In the genomic region with DNA sequence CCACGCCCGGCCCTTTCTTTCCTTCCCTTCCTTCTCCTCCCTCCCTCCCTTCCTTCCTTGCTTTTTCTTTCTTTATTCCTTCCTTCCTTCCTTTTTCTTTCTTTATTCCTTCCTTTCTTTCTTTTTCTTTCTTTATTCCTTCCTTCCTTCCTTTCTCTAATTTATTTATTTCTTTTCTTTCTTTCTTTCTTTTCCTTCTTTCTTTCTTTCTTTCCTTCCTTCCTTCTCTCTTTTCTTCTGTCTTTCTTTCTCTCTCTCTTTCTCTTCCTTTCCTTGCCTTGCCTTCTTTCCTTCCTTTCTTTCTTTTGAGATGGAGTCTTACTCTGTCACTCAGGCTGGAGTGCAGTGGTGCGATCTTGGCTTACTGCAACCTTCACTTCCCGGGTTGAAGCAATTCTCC, we compare ENCODE assay signal across 19 cellular contexts. TPM values are rescaled to one million over a fixed set of nuclear protein-coding genes. Genes with fewer than 3 reads are reported as not detected.
A peak's percentile ranks its signal among the peaks of the same experiment; 100 is the strongest.
DNase-seq lines count a peak whose midpoint lies in the region; ATAC-seq and TF ChIP-seq lines count a peak whose summit lies in the region.
"Had no signal": no experiment of that assay in that cellular context is flagged by ENCODE, and none has a peak within 500 bp of the region (broad histone marks: within the 10 kb centered on the region; RNA-seq: fewer than 3 reads in every experiment).

No MANE protein-coding gene starts in this region.

- H3K27me3 ChIP-seq in breast epithelium (peaks cover 0 to 3% of the 10 kb centered on the region in 2 donors), mammary epithelial cell (ENCODE audit: insufficient read depth, low read length) (no peaks in the 10 kb centered on the region), ectodermal cell (ENCODE audit: control insufficient read depth, insufficient read depth, low read length, poor library complexity, severe bottlenecking) (no peaks in the 10 kb centered on the region), SJCRH30 (no peaks in the 10 kb centered on the region)
- H3K27me3 ChIP-seq: BLaER1 had no signal

- no peak overlapping the region for H2AFZ ChIP-seq in mammary epithelial cell (ENCODE audit: low read depth, low read length)
- H2AFZ ChIP-seq: GM23248 had no signal

- intact Hi-C loops in breast epithelium (cut with DNase I; ENCODE audit: low total_unique reads) (no loop called here), mammary epithelial cell (cut with micrococcal nuclease) (no loop called here), posterior cingulate gyrus (cut with DNase I) (no loop called here), Right ventricle myocardium superior (cut with DNase I) (no loop called here)

- peak overlapping the region; percentile 14 for H3K27ac Mint-ChIP-seq in nephron progenitor cell
- H3K27ac Mint-ChIP-seq: CD4-positive, alpha-beta memory T cell had no signal

- no peaks in the 10 kb centered on the region for H3K79me2 ChIP-seq in mammary epithelial cell (ENCODE audit: insufficient read depth, low read length)

- H3K4me3 ChIP-seq in breast epithelium (no peak overlapping the region), mammary epithelial cell (replicated peaks in 1 of 3; ENCODE audit: insufficient read depth in 1 of 3, low read depth in 2 of 3, low read length in 3 of 3) (no peak overlapping the region), ectodermal cell (ENCODE audit: insufficient read depth, low read depth, low read length) (no peak overlapping the region), SJCRH30 (no peak overlapping the region)
- H3K4me3 ChIP-seq: BLaER1, GM23248, HAP-1 had no signal

- CTCF ChIA-PET in mammary epithelial cell (lab: Charles Lee; ENCODE audit: low non-redundant PET), result no interaction called here

- H3K9me3 ChIP-seq in breast epithelium (no peaks in the 10 kb centered on the region), mammary epithelial cell (replicated peaks; ENCODE audit: insufficient read depth, low read length) (no peaks in the 10 kb centered on the region), ectodermal cell (ENCODE audit: control insufficient read depth, low read length) (no peaks in the 10 kb centered on the region), SJCRH30 (replicated peaks) (no peaks in the 10 kb centered on the region)
- H3K9me3 ChIP-seq: BLaER1, HAP-1 had no signal

- H4K20me1 ChIP-seq in mammary epithelial cell (ENCODE audit: insufficient read depth, low read length), result no peaks in the 10 kb centered on the region
- H4K20me1 ChIP-seq: BLaER1 had no signal

- no peaks in the 10 kb centered on the region for H3K36me3 ChIP-seq in breast epithelium
- H3K36me3 ChIP-seq in mammary epithelial cell (ENCODE audit: insufficient read depth, low read length), result no peaks in the 10 kb centered on the region
- no peaks in the 10 kb centered on the region for H3K36me3 ChIP-seq in ectodermal cell (ENCODE audit: control insufficient read depth, insufficient read depth, low read length)
- no peaks in the 10 kb centered on the region for H3K36me3 ChIP-seq in SJCRH30
- H3K36me3 ChIP-seq: BLaER1, HAP-1 had no signal

- no peak overlapping the region for H3K4me2 ChIP-seq in mammary epithelial cell (ENCODE audit: insufficient read depth, low read depth, low read length)

- in situ Hi-C loops in mammary epithelial cell (cut with MboI; ENCODE audit: low sequenced_read_pairs in 2 of 2), result no loop called here

- peaks cover 28% of the 10 kb centered on the region for H3K27me3 Mint-ChIP-seq in nephron progenitor cell (ENCODE audit: low read depth, poor library complexity)

- dilution Hi-C loops in mammary epithelial cell (cut with HindIII; ENCODE audit: low sequenced_read_pairs), result no loop called here

- no peak overlapping the region for H3K9ac ChIP-seq in mammary epithelial cell (ENCODE audit: insufficient read depth, low read length)
- H3K9ac ChIP-seq: BLaER1, GM23248 had no signal

- TF ChIP-seq CTCF in breast epithelium (IDR thresholded peaks at IDR 0.05) (no peak), mammary epithelial cell (conservative IDR thresholded peaks at IDR 0.05 in 1 of 2, IDR thresholded peaks at IDR 0.05 in 1 of 2; ENCODE audit: extremely low read depth in 1 of 2, insufficient read depth in 1 of 2, low read depth in 1 of 2, low read length in 2 of 2) (no peak), nephron progenitor cell (IDR thresholded peaks at IDR 0.05) (no peak)

- H3K4me1 Mint-ChIP-seq in nephron progenitor cell, result peaks cover 17% of the 10 kb centered on the region
- H3K4me1 Mint-ChIP-seq: CD14-positive monocyte; CD4-positive, alpha-beta memory T cell had no signal

- H3K27ac ChIP-seq in breast epithelium, result peak overlapping the region; percentile 2 to 19
- H3K27ac ChIP-seq in mammary epithelial cell (ENCODE audit: insufficient read depth, low read depth, low read length), result no peak overlapping the region
- H3K27ac ChIP-seq in ectodermal cell (ENCODE audit: insufficient read depth, low read depth, low read length, poor library complexity, severe bottlenecking), result peak overlapping the region; percentile 85
- H3K27ac ChIP-seq in SJCRH30, result no peak overlapping the region
- H3K27ac ChIP-seq: BLaER1, GM23248 had no signal

- 67% methylated on average over 2 of the region's 4 CpGs for WGBS in mammary epithelial cell (ENCODE audit: low coverage, missing lambda C conversion rate)
- WGBS in ectodermal cell, 2 experiments, result 88% methylated on average over 4 of the region's 4 CpGs

- BruUV-seq in mammary epithelial cell (replicated peaks; lab: Mats Ljungman, UMichigan), result no TSS peak

- no peak overlapping the region for H3K4me3 Mint-ChIP-seq in nephron progenitor cell
- H3K4me3 Mint-ChIP-seq: CD4-positive, alpha-beta memory T cell had no signal

- no peaks in the 10 kb centered on the region for H3K36me3 Mint-ChIP-seq in nephron progenitor cell (ENCODE audit: low read depth)
- H3K36me3 Mint-ChIP-seq: CD14-positive monocyte; CD4-positive, alpha-beta memory T cell had no signal

- no peak for ATAC-seq in GM21576 (IDR thresholded peaks at IDR 0.05; ENCODE audit: unreplicated experiment)
- no peak for ATAC-seq in Right ventricle myocardium superior (ENCODE audit: poor library complexity)

- TF ChIP-seq POLR2A in breast epithelium (IDR thresholded peaks at IDR 0.05), result no peak

- no peak for DNase-seq in breast epithelium (ENCODE audit: low spot score in 2 of 2)
- DNase-seq in mammary epithelial cell, result no peak
- no peak for DNase-seq in nephron progenitor cell
- DNase-seq in posterior cingulate gyrus, result no peak
- DNase-seq in SJCRH30, result no peak
- DNase-seq in Right ventricle myocardium superior, result no peak
- DNase-seq: 8988T; CD4-positive, alpha-beta memory T cell; DMS153; GF-D8; GM23248 had no signal

- H3K4me1 ChIP-seq in breast epithelium, result no peaks in the 10 kb centered on the region
- peaks cover 5% of the 10 kb centered on the region for H3K4me1 ChIP-seq in mammary epithelial cell (ENCODE audit: insufficient read depth, low read length)
- H3K4me1 ChIP-seq in ectodermal cell (ENCODE audit: control insufficient read depth, insufficient read depth, low read length), result peaks cover 16% of the 10 kb centered on the region
- no peaks in the 10 kb centered on the region for H3K4me1 ChIP-seq in SJCRH30
- H3K4me1 ChIP-seq: HAP-1 had no signal

- no peaks in the 10 kb centered on the region for H3K9me3 Mint-ChIP-seq in nephron progenitor cell
- H3K9me3 Mint-ChIP-seq: CD14-positive monocyte had no signal

RNA-seq across cellular contexts. Expression of a gene that starts 15.9 kb away (rescaled TPM):
- total RNA-seq in breast epithelium (under 1 TPM in 2 of 3 donors, not detected in 1; 0.29 to 0.33 TPM), mammary epithelial cell (not detected), Right ventricle myocardium superior (not detected)
- not detected for polyA plus RNA-seq in mammary epithelial cell
- not detected for polyA minus RNA-seq in mammary epithelial cell
- 5.9 TPM for polyA plus RNA-seq in ectodermal cell (2013, experiment 1 of 4)
- polyA plus RNA-seq in ectodermal cell (2013, experiment 2 of 4), result 10.8 TPM
- polyA plus RNA-seq in ectodermal cell (2013, experiment 3 of 4), result 7.2 TPM
- polyA plus RNA-seq in ectodermal cell (2013, experiment 4 of 4), result 7.7 TPM
- total RNA-seq in SJCRH30 (2014; rRNA removed; shearing (Covaris generic)), result 0.06 and 0.25 TPM in 2 replicates
- total RNA-seq: CD4-positive, alpha-beta memory T cell; GM23248; H4; HT-29 had no signal
- polyA plus RNA-seq: AG04450; CD14-positive monocyte; CD4-positive, alpha-beta memory T cell; GM23248 had no signal

RNA-seq across cellular contexts. Expression of a gene that starts 52.6 kb away (rescaled TPM):
- 10 to 100 TPM; 30.2 to 55.9 (median 55.7) TPM for total RNA-seq in breast epithelium
- total RNA-seq in mammary epithelial cell, result 10 to 100 TPM; 34.8 to 45.6 TPM
- polyA plus RNA-seq in mammary epithelial cell, result 17.1 TPM
- polyA minus RNA-seq in mammary epithelial cell, result 41.4 TPM
- 4.8 TPM for polyA plus RNA-seq in ectodermal cell (2013, experiment 1 of 4)
- polyA plus RNA-seq in ectodermal cell (2013, experiment 2 of 4), result 6.7 TPM
- 4.8 TPM for polyA plus RNA-seq in ectodermal cell (2013, experiment 3 of 4)
- polyA plus RNA-seq in ectodermal cell (2013, experiment 4 of 4), result 4.9 TPM
- total RNA-seq in SJCRH30 (2014; rRNA removed; shearing (Covaris generic)), result 5.2 and 5.9 TPM in 2 replicates
- total RNA-seq in Right ventricle myocardium superior, result 20.8 TPM

Comparison
In these comparisons a context has a peak if more than half of its experiments do, and no peak if none do; other contexts are left out.
1. H3K27ac ChIP-seq: peak in breast epithelium (2 of 2) and ectodermal cell (single experiment); none in mammary epithelial cell (single experiment) and SJCRH30 (single experiment).